23 cellular contexts compared by ENCODE assay signal in genomic region chr17:47352848-47353247, GRCh38.
"Had no signal": no experiment of that assay in that cellular context is flagged by ENCODE, and none has a peak within 500 bp of the region (broad histone marks: within the 10 kb centered on the region; RNA-seq: fewer than 3 reads in every experiment).

No MANE protein-coding gene starts in this region.

- H3K4me3 Mint-ChIP-seq: activated naive CD4-positive, alpha-beta T cell treated with anti-CD3 and anti-CD28 coated beads, Interleukin-2, amount 50 U/mL, for 24 hours; activated naive CD8-positive, alpha-beta T cell treated with anti-CD3 and anti-CD28 coated beads, Interleukin-2, amount 50 U/mL, for 24 hours; activated T-helper 17 cell treated with anti-CD3 and anti-CD28 coated beads, Interleukin-2, amount 50 U/mL, for 72 hours; natural killer cell treated with Interleukin-12 subunit alpha and Interleukin-12 subunit beta and Interleukin-15 and Interleukin-18, amount 100 ng/mL, for 72 hours had no signal

- H3K27me3 ChIP-seq: gastroesophageal sphincter, hepatocyte, suprapubic skin, tibial artery had no signal

- H3K9me3 Mint-ChIP-seq: activated naive CD4-positive, alpha-beta T cell treated with anti-CD3 and anti-CD28 coated beads, Interleukin-2, amount 50 U/mL, for 24 hours; activated naive CD8-positive, alpha-beta T cell treated with anti-CD3 and anti-CD28 coated beads, Interleukin-2, amount 50 U/mL, for 24 hours; activated T-helper 17 cell treated with anti-CD3 and anti-CD28 coated beads, Interleukin-2, amount 50 U/mL, for 72 hours; natural killer cell treated with Interleukin-12 subunit alpha and Interleukin-12 subunit beta and Interleukin-15 and Interleukin-18, amount 100 ng/mL, for 72 hours had no signal

- H3K4me1 Mint-ChIP-seq: activated naive CD4-positive, alpha-beta T cell treated with anti-CD3 and anti-CD28 coated beads, Interleukin-2, amount 50 U/mL, for 24 hours; activated T-helper 17 cell treated with anti-CD3 and anti-CD28 coated beads, Interleukin-2, amount 50 U/mL, for 72 hours had no signal

- H3K27ac Mint-ChIP-seq: activated naive CD4-positive, alpha-beta T cell treated with anti-CD3 and anti-CD28 coated beads, Interleukin-2, amount 50 U/mL, for 24 hours; activated naive CD8-positive, alpha-beta T cell treated with anti-CD3 and anti-CD28 coated beads, Interleukin-2, amount 50 U/mL, for 24 hours; activated T-helper 17 cell treated with anti-CD3 and anti-CD28 coated beads, Interleukin-2, amount 50 U/mL, for 72 hours; natural killer cell treated with Interleukin-12 subunit alpha and Interleukin-12 subunit beta and Interleukin-15 and Interleukin-18, amount 100 ng/mL, for 72 hours had no signal

- H3K4me2 ChIP-seq: hepatocyte had no signal

- H3K4me1 ChIP-seq: gastroesophageal sphincter, suprapubic skin, tibial artery had no signal

- H3K36me3 ChIP-seq: suprapubic skin had no signal

- H3K27ac ChIP-seq: gastroesophageal sphincter, hepatocyte, suprapubic skin, tibial artery, VCaP had no signal

- H3K27me3 Mint-ChIP-seq: activated naive CD4-positive, alpha-beta T cell treated with anti-CD3 and anti-CD28 coated beads, Interleukin-2, amount 50 U/mL, for 24 hours; activated naive CD8-positive, alpha-beta T cell treated with anti-CD3 and anti-CD28 coated beads, Interleukin-2, amount 50 U/mL, for 24 hours; activated T-helper 17 cell treated with anti-CD3 and anti-CD28 coated beads, Interleukin-2, amount 50 U/mL, for 72 hours had no signal

- DNase-seq: activated CD4-positive, alpha-beta T cell treated with anti-CD3 and anti-CD28 coated beads for 48 hours; activated CD4-positive, alpha-beta T cell treated with anti-CD3 and anti-CD28 coated beads, Interleukin-2, amount 50 U/mL, for 48 hours; activated CD8-positive, alpha-beta memory T cell treated with anti-CD3 and anti-CD28 coated beads for 24 hours; activated gamma-delta T cell treated with Interleukin-2 at 50 U/mL for 16 hours; activated naive CD8-positive, alpha-beta T cell treated with anti-CD3 and anti-CD28 coated beads, Interleukin-2, amount 50 U/mL, for 24 hours; activated T-cell treated with anti-CD3 and anti-CD28 coated beads, Interleukin-2, amount 50 U/mL, for 1 hour; amygdala; central memory CD4-positive, alpha-beta T cell; islet precursor cell; left ventricle myocardium superior; mucosa of descending colon; posterior cingulate gyrus; right cardiac atrium; stimulated activated CD4-positive, alpha-beta T cell treated with anti-CD3 and anti-CD28 coated beads, Interleukin-15, amount 100 ng/mL, for 24 hours; stimulated activated naive CD4-positive, alpha-beta T cell; tibial artery had no signal

- H3K36me3 Mint-ChIP-seq: natural killer cell treated with Interleukin-12 subunit alpha and Interleukin-12 subunit beta and Interleukin-15 and Interleukin-18, amount 100 ng/mL, for 72 hours had no signal

- H3K9me3 ChIP-seq: gastroesophageal sphincter, mucosa of descending colon, suprapubic skin, tibial artery had no signal

- H3K79me2 ChIP-seq: hepatocyte had no signal

- H2AFZ ChIP-seq: hepatocyte had no signal

- H3K4me3 ChIP-seq: gastroesophageal sphincter, hepatocyte, mucosa of descending colon, suprapubic skin, tibial artery had no signal
